In genomic region chr6:27158316-27158643, GRCh38 we compare ENCODE assay signal across 8 cellular contexts.
DNase-seq lines count a peak whose midpoint lies in the region; ATAC-seq, FAIRE-seq and TF ChIP-seq lines count a peak whose summit lies in the region.

No MANE protein-coding gene starts in this region.

- no peaks in the 10 kb centered on the region for H3F3A ChIP-seq in neural cell (ENCODE audit: insufficient read depth, low read length, poor library complexity, severe bottlenecking)

- 25% methylated on average over 4 of the region's 4 CpGs for WGBS in K562 (ENCODE audit: insufficient coverage, low coverage, missing lambda C conversion rate)

- H3K9ac ChIP-seq in K562 (ENCODE audit: insufficient read depth in 1 of 2, low read depth in 2 of 2, low read length in 2 of 2): peak overlapping the region in 1 of 2 experiments; percentile 70; a peak in 2 of 4 replicates
- H3K9ac ChIP-seq in neural cell (ENCODE audit: low read length): no peak overlapping the region

- POLR2A ChIA-PET in CD4-positive, alpha-beta memory T cell (lab: Charles Lee; ENCODE audit: partially characterized antibody): interaction anchor here (0.7 to 2.4 kb wide), 6 partner anchors 11 to 673 kb away, joined by 3 to 21 read pairs (median 6); a partner anchor contains a TSS
- POLR2A ChIA-PET in K562 (lab: Yijun Ruan, JAX): interaction anchor here (0.6 to 5.0 kb wide), 6 partner anchors 9 to 1632 kb away, joined by 3 to 31 read pairs (median 8); a partner anchor contains a TSS

- in situ Hi-C loops in K562 (cut with MboI): no loop called here

- no peak for TF ChIP-seq POLR2A in K562 (conservative IDR thresholded peaks at IDR 0.05)

- H3K79me2 ChIP-seq in K562 (ENCODE audit: control insufficient read depth, insufficient read depth, low read length) (no peaks in the 10 kb centered on the region), neural cell (replicated peaks; ENCODE audit: insufficient read depth, low read length) (no peaks in the 10 kb centered on the region)

- H3K27me3 Mint-ChIP-seq in CD4-positive, alpha-beta memory T cell: peaks cover 0 to 4% of the 10 kb centered on the region in 2 donors
- H3K27me3 Mint-ChIP-seq in IgD-negative memory B cell: no peaks in the 10 kb centered on the region

- peaks cover 0 to 7% of the 10 kb centered on the region in 2 donors for H3K36me3 Mint-ChIP-seq in CD4-positive, alpha-beta memory T cell
- H3K36me3 Mint-ChIP-seq in IgD-negative memory B cell: no peaks in the 10 kb centered on the region

- peaks cover 0 to 2% (median 0%) of the 10 kb centered on the region in 8 donors for H3K9me3 Mint-ChIP-seq in CD4-positive, alpha-beta memory T cell
- H3K9me3 Mint-ChIP-seq in IgD-negative memory B cell: no peaks in the 10 kb centered on the region

- intact Hi-C loops in CD4-positive, alpha-beta memory T cell (cut with micrococcal nuclease): loop anchor here (1.0 to 2.0 kb wide), 6 partner anchors 11 to 595 kb away; a partner anchor contains a TSS
- intact Hi-C loops in K562 (cut with micrococcal nuclease): loop anchor here (1.0 to 5.0 kb wide), 3 partner anchors 31 to 551 kb away; no protein-coding TSS in a partner anchor

- peak overlapping the region in 1 of 2 donors; percentile 44 for H3K4me3 ChIP-seq in CD4-positive, alpha-beta memory T cell (ENCODE audit: low read length in 2 of 2)
- H3K4me3 ChIP-seq in K562 (peak overlapping the region; percentile 54), neural cell (ENCODE audit: low read length) (peak overlapping the region; percentile 57)

- TF ChIP-seq EP300 in K562 (IDR thresholded peaks at IDR 0.05; ENCODE audit: low read length) (no peak), neural cell (conservative IDR thresholded peaks at IDR 0.05; ENCODE audit: poor library complexity, severe bottlenecking) (no peak)

- TF ChIP-seq CTCF in K562 (IDR thresholded peaks at IDR 0.05 in 2 of 3, conservative IDR thresholded peaks at IDR 0.05 in 1 of 3; ENCODE audit: insufficient read depth in 2 of 3, low read depth in 1 of 3, low read length in 3 of 3) (no peak), neural cell (IDR thresholded peaks at IDR 0.05; ENCODE audit: poor library complexity, severe bottlenecking) (no peak)

- CTCF ChIA-PET in CD4-positive, alpha-beta memory T cell (lab: Charles Lee; ENCODE audit: partially characterized antibody): interaction anchor here (0.9 to 4.0 kb wide), 5 partner anchors 27 to 37 kb away, joined by 3 to 46 read pairs (median 3); a partner anchor contains a TSS
- CTCF ChIA-PET in K562 (lab: Yijun Ruan, JAX; ENCODE audit: low intra/inter-chr PET ratio): interaction anchor here (1.0 to 2.8 kb wide), 3 partner anchors 31 to 595 kb away, joined by 3 to 16 read pairs (median 5); no protein-coding TSS in a partner anchor

- H3K27me3 ChIP-seq in CD4-positive, alpha-beta memory T cell (ENCODE audit: insufficient read depth, low read length): no peaks in the 10 kb centered on the region
- H3K27me3 ChIP-seq in K562 (ENCODE audit: control insufficient read depth in 2 of 2, insufficient read depth in 2 of 2, low read length in 2 of 2): no peaks in the 10 kb centered on the region
- H3K27me3 ChIP-seq in neural cell (ENCODE audit: insufficient read depth, low read depth, low read length): peaks cover 26% of the 10 kb centered on the region

- no peaks in the 10 kb centered on the region for H3K36me3 ChIP-seq in CD4-positive, alpha-beta memory T cell (ENCODE audit: insufficient read depth, low read length)
- H3K36me3 ChIP-seq in K562 (ENCODE audit: control insufficient read depth, insufficient read depth, low read length) (no peaks in the 10 kb centered on the region), neural cell (ENCODE audit: insufficient read depth, low read length) (no peaks in the 10 kb centered on the region)

- no TSS peak for BruUV-seq in K562 (replicated peaks; lab: Mats Ljungman, UMichigan)

- H3K9me2 ChIP-seq in neural cell (ENCODE audit: insufficient read depth, low read length): no peaks in the 10 kb centered on the region

- H3K4me2 ChIP-seq in K562 (ENCODE audit: insufficient read depth, low read length): peak overlapping the region; percentile 91
- no peak overlapping the region for H3K4me2 ChIP-seq in neural cell (ENCODE audit: low read length)

- no peak overlapping the region for H3K27ac ChIP-seq in CD4-positive, alpha-beta memory T cell (ENCODE audit: low read depth, low read length)
- H3K27ac ChIP-seq in K562 (ENCODE audit: extremely low read depth, low read depth, low read length) (peak overlapping the region; percentile 43), neural cell (ENCODE audit: low read length) (no peak overlapping the region)

- TF ChIP-seq RAD21 in K562 (CRISPR knock-in tag; conservative IDR thresholded peaks at IDR 0.05 in 1 of 2, IDR thresholded peaks at IDR 0.05 in 1 of 2) (no peak), neural cell (conservative IDR thresholded peaks at IDR 0.05) (no peak)

- H3K9me3 ChIP-seq in CD4-positive, alpha-beta memory T cell (ENCODE audit: control insufficient read depth in 1 of 2, low read length in 2 of 2): no peaks in the 10 kb centered on the region
- H3K9me3 ChIP-seq in K562 (replicated peaks; ENCODE audit: control insufficient read depth, insufficient read depth, low read depth, low read length): no peaks in the 10 kb centered on the region
- no peaks in the 10 kb centered on the region for H3K9me3 ChIP-seq in neural cell (ENCODE audit: low read length)

- H4K20me1 ChIP-seq in K562 (replicated peaks; ENCODE audit: control insufficient read depth, insufficient read depth, low read length) (no peaks in the 10 kb centered on the region), neural cell (ENCODE audit: insufficient read depth) (no peaks in the 10 kb centered on the region)

- peak overlapping the region; percentile 68 to 95 (median 85) for H3K27ac Mint-ChIP-seq in CD4-positive, alpha-beta memory T cell
- H3K27ac Mint-ChIP-seq in IgD-negative memory B cell: peak overlapping the region; percentile 81 to 87 (median 87)

- no peak for ATAC-seq in K562
- no peak for ATAC-seq in GM21515 (IDR thresholded peaks at IDR 0.05; ENCODE audit: unreplicated experiment)
- no peak for ATAC-seq in HG03139 (IDR thresholded peaks at IDR 0.05; ENCODE audit: unreplicated experiment)
- ATAC-seq in GM18858 (IDR thresholded peaks at IDR 0.05; ENCODE audit: unreplicated experiment): no peak

- H2AFZ ChIP-seq in K562 (ENCODE audit: low read depth, low read length): peak overlapping the region; percentile 93
- no peak overlapping the region for H2AFZ ChIP-seq in neural cell (ENCODE audit: low read depth, low read length)

- peak overlapping the region; percentile 81 to 91 (median 84) for H3K4me3 Mint-ChIP-seq in CD4-positive, alpha-beta memory T cell
- peak overlapping the region; percentile 81 to 95 (median 91) for H3K4me3 Mint-ChIP-seq in IgD-negative memory B cell

- FAIRE-seq in K562 (lab: Jason Lieb, UNC): no peak

- H3K4me1 Mint-ChIP-seq in CD4-positive, alpha-beta memory T cell: peaks cover 21 to 46% (median 38%) of the 10 kb centered on the region in 4 donors
- peaks cover 19 to 25% (median 24%) of the 10 kb centered on the region in 3 donors for H3K4me1 Mint-ChIP-seq in IgD-negative memory B cell

- peaks cover 30% of the 10 kb centered on the region for H3K4me1 ChIP-seq in CD4-positive, alpha-beta memory T cell (ENCODE audit: insufficient read depth, low read length)
- H3K4me1 ChIP-seq in K562 (replicated peaks in 1 of 2; ENCODE audit: control insufficient read depth in 2 of 2, insufficient read depth in 2 of 2, low read length in 2 of 2): peaks cover 10% of the 10 kb centered on the region in 2 experiments; a peak in 3 of 5 replicates

- no peaks in the 10 kb centered on the region for H3K9me1 ChIP-seq in K562 (ENCODE audit: control insufficient read depth, insufficient read depth, low read length)

- DNase-seq in CD4-positive, alpha-beta memory T cell: no peak
- DNase-seq in K562 (ENCODE audit: extremely low read depth in 1 of 4, low spot score in 3 of 4) (no peak), NCI-H146 (lab: John Stamatoyannopoulos, UW) (no peak)

TF ChIP-seq in K562, 482 proteins besides CTCF, POLR2A, EP300 and RAD21 (continues in another document):
- no peak for TF ChIP-seq ZC3H4 (CRISPR knock-in tag; IDR thresholded peaks at IDR 0.05; ENCODE audit: borderline replicate concordance)
- no peak for TF ChIP-seq BRF2 (IDR thresholded peaks at IDR 0.05; ENCODE audit: borderline replicate concordance, insufficient read depth, insufficient read length)
- no peak for TF ChIP-seq CSDE1 (IDR thresholded peaks at IDR 0.05)
- TF ChIP-seq ATF7 (IDR thresholded peaks at IDR 0.05): no peak
- TF ChIP-seq ADNP (tag; IDR thresholded peaks at IDR 0.05): peak; percentile 87

TF ChIP-seq in neural cell, 6 proteins besides CTCF, POLR2A, EP300 and RAD21:
- TF ChIP-seq TAF1 (IDR thresholded peaks at IDR 0.05; ENCODE audit: low read depth) (no peak), POLR2AphosphoS5 (IDR thresholded peaks at IDR 0.05) (no peak), EZH2 (IDR thresholded peaks at IDR 0.05; ENCODE audit: borderline replicate concordance, insufficient read depth, low read length, poor library complexity, severe bottlenecking) (no peak), MXI1 (conservative IDR thresholded peaks at IDR 0.05; ENCODE audit: poor library complexity, severe bottlenecking) (no peak), REST (IDR thresholded peaks at IDR 0.05; ENCODE audit: borderline replicate concordance) (no peak), SMC3 (conservative IDR thresholded peaks at IDR 0.05; ENCODE audit: poor library complexity) (no peak)
